1 cellular context compared by ENCODE assay signal in the genomic region with DNA sequence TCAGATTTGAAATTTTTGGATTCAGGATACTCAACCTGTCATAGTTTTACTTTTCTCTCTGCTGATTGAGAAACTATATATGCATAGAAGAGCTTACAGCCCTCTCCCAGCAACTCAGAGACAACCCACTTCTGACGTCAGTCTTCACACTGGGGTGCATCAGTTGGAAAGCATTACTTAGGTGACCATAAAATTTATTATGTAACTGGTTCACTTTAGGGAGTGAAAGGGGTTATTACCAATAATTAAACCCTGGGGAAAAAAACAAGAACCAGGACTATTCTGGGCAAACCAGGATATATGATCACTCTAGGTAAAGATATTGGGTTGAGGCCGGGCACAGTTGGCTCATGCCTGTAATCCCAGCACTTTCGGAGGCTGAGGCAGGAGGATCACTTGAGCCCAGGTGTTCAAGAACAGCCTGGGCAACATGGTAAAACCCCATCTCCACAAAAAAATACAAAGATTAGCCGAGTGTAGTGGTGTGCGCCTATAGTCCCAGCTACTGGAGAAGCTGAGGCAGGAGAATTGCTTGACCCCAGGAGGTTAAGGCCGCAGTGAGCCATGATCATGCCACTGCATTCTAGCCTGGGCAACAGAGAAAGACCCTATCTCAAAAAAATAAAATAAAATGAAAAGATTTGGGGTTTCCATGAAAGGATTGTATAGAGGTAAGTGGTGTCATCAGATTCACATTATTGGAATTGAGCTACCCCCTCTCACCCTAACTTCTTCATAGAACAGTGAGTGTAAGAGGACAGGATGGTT.
A peak's percentile ranks its signal among the peaks of the same experiment; 100 is the strongest.
TF ChIP-seq lines count a peak whose summit lies in the region.

No MANE protein-coding gene starts in this region.

TF ChIP-seq in HEK293, 187 proteins besides CTCF, POLR2A, EP300 and RAD21 (continued from another document):
- TF ChIP-seq, protein P1, sequence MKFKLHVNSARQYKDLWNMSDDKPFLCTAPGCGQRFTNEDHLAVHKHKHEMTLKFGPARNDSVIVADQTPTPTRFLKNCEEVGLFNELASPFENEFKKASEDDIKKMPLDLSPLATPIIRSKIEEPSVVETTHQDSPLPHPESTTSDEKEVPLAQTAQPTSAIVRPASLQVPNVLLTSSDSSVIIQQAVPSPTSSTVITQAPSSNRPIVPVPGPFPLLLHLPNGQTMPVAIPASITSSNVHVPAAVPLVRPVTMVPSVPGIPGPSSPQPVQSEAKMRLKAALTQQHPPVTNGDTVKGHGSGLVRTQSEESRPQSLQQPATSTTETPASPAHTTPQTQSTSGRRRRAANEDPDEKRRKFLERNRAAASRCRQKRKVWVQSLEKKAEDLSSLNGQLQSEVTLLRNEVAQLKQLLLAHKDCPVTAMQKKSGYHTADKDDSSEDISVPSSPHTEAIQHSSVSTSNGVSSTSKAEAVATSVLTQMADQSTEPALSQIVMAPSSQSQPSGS (tag by site-specific recombination; IDR thresholded peaks at IDR 0.05; ENCODE audit: low read depth) = peak; percentile 83
- TF ChIP-seq, protein P2, sequence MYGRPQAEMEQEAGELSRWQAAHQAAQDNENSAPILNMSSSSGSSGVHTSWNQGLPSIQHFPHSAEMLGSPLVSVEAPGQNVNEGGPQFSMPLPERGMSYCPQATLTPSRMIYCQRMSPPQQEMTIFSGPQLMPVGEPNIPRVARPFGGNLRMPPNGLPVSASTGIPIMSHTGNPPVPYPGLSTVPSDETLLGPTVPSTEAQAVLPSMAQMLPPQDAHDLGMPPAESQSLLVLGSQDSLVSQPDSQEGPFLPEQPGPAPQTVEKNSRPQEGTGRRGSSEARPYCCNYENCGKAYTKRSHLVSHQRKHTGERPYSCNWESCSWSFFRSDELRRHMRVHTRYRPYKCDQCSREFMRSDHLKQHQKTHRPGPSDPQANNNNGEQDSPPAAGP (tag by site-specific recombination; IDR thresholded peaks at IDR 0.05) = peak; percentile 62
- TF ChIP-seq IKZF3 (tag by site-specific recombination; IDR thresholded peaks at IDR 0.05) (peak; percentile 78), ZNF433 (tag by site-specific recombination; IDR thresholded peaks at IDR 0.05; ENCODE audit: low read depth) (no peak), PRDM6 (tag by site-specific recombination; IDR thresholded peaks at IDR 0.05) (peak; percentile 80), ZNF335 (tag by site-specific recombination; conservative IDR thresholded peaks at IDR 0.05) (no peak), WT1 (tag by site-specific recombination; IDR thresholded peaks at IDR 0.05) (peak; percentile 98), SP7 (tag by site-specific recombination; IDR thresholded peaks at IDR 0.05) (peak; percentile 97)
- TF ChIP-seq, protein P3, sequence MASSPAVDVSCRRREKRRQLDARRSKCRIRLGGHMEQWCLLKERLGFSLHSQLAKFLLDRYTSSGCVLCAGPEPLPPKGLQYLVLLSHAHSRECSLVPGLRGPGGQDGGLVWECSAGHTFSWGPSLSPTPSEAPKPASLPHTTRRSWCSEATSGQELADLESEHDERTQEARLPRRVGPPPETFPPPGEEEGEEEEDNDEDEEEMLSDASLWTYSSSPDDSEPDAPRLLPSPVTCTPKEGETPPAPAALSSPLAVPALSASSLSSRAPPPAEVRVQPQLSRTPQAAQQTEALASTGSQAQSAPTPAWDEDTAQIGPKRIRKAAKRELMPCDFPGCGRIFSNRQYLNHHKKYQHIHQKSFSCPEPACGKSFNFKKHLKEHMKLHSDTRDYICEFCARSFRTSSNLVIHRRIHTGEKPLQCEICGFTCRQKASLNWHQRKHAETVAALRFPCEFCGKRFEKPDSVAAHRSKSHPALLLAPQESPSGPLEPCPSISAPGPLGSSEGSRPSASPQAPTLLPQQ (tag by site-specific recombination; IDR thresholded peaks at IDR 0.05) = no peak
TF ChIP-seq in HEK293: peak in this region for 14.
